2 cellular contexts compared by ENCODE assay signal in genomic region chr7:99274908-99275307, GRCh38.
TF ChIP-seq lines count a peak whose summit lies in the region.

No MANE protein-coding gene starts in this region.

TF ChIP-seq in WTC11, 78 proteins besides CTCF, POLR2A, EP300 and RAD21:
- TF ChIP-seq ZNF121 (CRISPR knock-in tag; IDR thresholded peaks at IDR 0.05) = peak; percentile 71
TF ChIP-seq in WTC11: peak in this region for 1; not testable (repeated sequence) for 77.

TF ChIP-seq in HepG2, 621 proteins besides CTCF, POLR2A, EP300 and RAD21:
- TF ChIP-seq ZNF770 (CRISPR knock-in tag; IDR thresholded peaks at IDR 0.05) (peak; percentile 62; the same call in 1 of the 2 replicates), ZNF121 (CRISPR knock-in tag; IDR thresholded peaks at IDR 0.05) (0 out of 2 replicates have a peak, but pooled peaks have one; percentile 48)
